3 cellular contexts compared by ENCODE assay signal in genomic region chr4:8525383-8526120, GRCh38.
TF ChIP-seq lines count a peak whose summit lies in the region.

No MANE protein-coding gene starts in this region.

TF ChIP-seq in SK-N-SH treated with all-trans-retinoic acid at 6 μM for 48 hours, 23 proteins besides CTCF, POLR2A, EP300 and RAD21:
- TF ChIP-seq ISL1 (CRISPR knock-in tag; IDR thresholded peaks at IDR 0.05) (peak; percentile 10; the same call in 1 of the 2 replicates), TSHZ2 (CRISPR knock-in tag; IDR thresholded peaks at IDR 0.05) (no peak), ESRRG (CRISPR knock-in tag; IDR thresholded peaks at IDR 0.05) (no peak), PPARA (CRISPR knock-in tag; IDR thresholded peaks at IDR 0.05; ENCODE audit: borderline replicate concordance) (no peak), GLIS3 (CRISPR knock-in tag; IDR thresholded peaks at IDR 0.05) (no peak), ZNF70 (CRISPR knock-in tag; IDR thresholded peaks at IDR 0.05) (no peak), ZNF8 (CRISPR knock-in tag; IDR thresholded peaks at IDR 0.05) (no peak)

TF ChIP-seq in SK-N-SH, 30 proteins besides CTCF, POLR2A, EP300 and RAD21:
- no peak for TF ChIP-seq FOXJ3 (CRISPR knock-in tag; IDR thresholded peaks at IDR 0.05)
- no peak for TF ChIP-seq IRF3 (IDR thresholded peaks at IDR 0.05; ENCODE audit: low read depth, low read length)
- TF ChIP-seq FOSL2 (IDR thresholded peaks at IDR 0.05; ENCODE audit: borderline replicate concordance, low read depth) = no peak
- no peak for TF ChIP-seq EZH2phosphoT487 (IDR thresholded peaks at IDR 0.05; ENCODE audit: borderline replicate concordance, low read depth)
- no peak for TF ChIP-seq PBX3 (IDR thresholded peaks at IDR 0.05)
- TF ChIP-seq NRF1 (IDR thresholded peaks at IDR 0.05; ENCODE audit: low read depth, low read length) = no peak
- no peak for TF ChIP-seq TCF12 (IDR thresholded peaks at IDR 0.05)
- TF ChIP-seq USF2 (IDR thresholded peaks at IDR 0.05; ENCODE audit: borderline replicate concordance, low read depth, low read length) = no peak
- no peak for TF ChIP-seq RCOR1 (IDR thresholded peaks at IDR 0.05; ENCODE audit: low read length)
- TF ChIP-seq REST (IDR thresholded peaks at IDR 0.05; ENCODE audit: low read depth, low read length) = no peak
- no peak for TF ChIP-seq TEAD4 (IDR thresholded peaks at IDR 0.05; ENCODE audit: borderline replicate concordance, insufficient read depth)
- TF ChIP-seq POLR2AphosphoS5 (IDR thresholded peaks at IDR 0.05; ENCODE audit: low read depth, low read length) = no peak
- no peak for TF ChIP-seq FOXM1 (IDR thresholded peaks at IDR 0.05; ENCODE audit: low read depth)
- TF ChIP-seq RFX5 (IDR thresholded peaks at IDR 0.05; ENCODE audit: low read length) = no peak
- no peak for TF ChIP-seq NFIC (IDR thresholded peaks at IDR 0.05; ENCODE audit: borderline replicate concordance)
- TF ChIP-seq ZBTB33 (IDR thresholded peaks at IDR 0.05; ENCODE audit: borderline replicate concordance, low read depth) = no peak

TF ChIP-seq in K562, 482 proteins besides CTCF, POLR2A, EP300 and RAD21:
- no peak for TF ChIP-seq CREM (IDR thresholded peaks at IDR 0.05; ENCODE audit: low read depth)
- TF ChIP-seq TCF15 (CRISPR knock-in tag; IDR thresholded peaks at IDR 0.05) = no peak
- TF ChIP-seq ZNF431 (CRISPR knock-in tag; IDR thresholded peaks at IDR 0.05) = no peak
- TF ChIP-seq ZBTB43 (CRISPR knock-in tag; IDR thresholded peaks at IDR 0.05) = no peak
- no peak for TF ChIP-seq PRPF4 (IDR thresholded peaks at IDR 0.05; ENCODE audit: insufficient read depth, low read depth, low read length, poor library complexity, severe bottlenecking)
- no peak for TF ChIP-seq SP1 (CRISPR knock-in tag; IDR thresholded peaks at IDR 0.05)
- TF ChIP-seq ATF3 (IDR thresholded peaks at IDR 0.05) = peak; percentile 78
- no peak for TF ChIP-seq ATF3 (CRISPR knock-in tag; conservative IDR thresholded peaks at IDR 0.05)
- peak; percentile 62 for TF ChIP-seq CEBPG (CRISPR knock-in tag; IDR thresholded peaks at IDR 0.05)
- TF ChIP-seq CEBPG (tag; conservative IDR thresholded peaks at IDR 0.05 in 1 of 2, IDR thresholded peaks at IDR 0.05 in 1 of 2) = peak; percentile 19 to 68; a peak in 2 of 4 replicates
- TF ChIP-seq ETV5 (CRISPR knock-in tag; IDR thresholded peaks at IDR 0.05; ENCODE audit: low read depth) = no peak
- no peak for TF ChIP-seq HNRNPH1 (optimal IDR thresholded peaks at IDR 0.05; ENCODE audit: low read depth, low read length)
- no peak for TF ChIP-seq ZNF644 (tag; IDR thresholded peaks at IDR 0.05; ENCODE audit: low read depth)
- no peak for TF ChIP-seq NCOA2 (IDR thresholded peaks at IDR 0.05; ENCODE audit: partially characterized antibody in 2 of 2)
- TF ChIP-seq GABPB2 (CRISPR knock-in tag; conservative IDR thresholded peaks at IDR 0.05) = no peak
- no peak for TF ChIP-seq CBX5 (IDR thresholded peaks at IDR 0.05; ENCODE audit: borderline replicate concordance, low read depth)
- TF ChIP-seq DACH1 (IDR thresholded peaks at IDR 0.05; ENCODE audit: partially characterized antibody) = no peak
- no peak for TF ChIP-seq EHMT2 (IDR thresholded peaks at IDR 0.05)
- TF ChIP-seq TCFL5 (CRISPR knock-in tag; conservative IDR thresholded peaks at IDR 0.05) = no peak
- no peak for TF ChIP-seq ZNF740 (CRISPR knock-in tag; IDR thresholded peaks at IDR 0.05)
- no peak for TF ChIP-seq ZNF740 (tag; IDR thresholded peaks at IDR 0.05)
- no peak for TF ChIP-seq ZNF184 (CRISPR knock-in tag; IDR thresholded peaks at IDR 0.05)
- TF ChIP-seq SNAPC5 (CRISPR knock-in tag; IDR thresholded peaks at IDR 0.05) = no peak
- peak; percentile 51; the same call in 1 of the 2 replicates for TF ChIP-seq CEBPB (tag; IDR thresholded peaks at IDR 0.05)
- TF ChIP-seq THRAP3 (IDR thresholded peaks at IDR 0.05; ENCODE audit: borderline replicate concordance) = no peak
- TF ChIP-seq ZNF3 (CRISPR knock-in tag; IDR thresholded peaks at IDR 0.05) = no peak
- TF ChIP-seq HIVEP1 (CRISPR knock-in tag; IDR thresholded peaks at IDR 0.05) = no peak
- no peak for TF ChIP-seq RBM14 (IDR thresholded peaks at IDR 0.05; ENCODE audit: borderline replicate concordance, insufficient read depth, low read depth, low read length)
- TF ChIP-seq POLR2AphosphoS5 (IDR thresholded peaks at IDR 0.05; ENCODE audit: control insufficient read depth, insufficient read depth, low read depth, low read length) = no peak
- TF ChIP-seq STAT5B (CRISPR knock-in tag; IDR thresholded peaks at IDR 0.05) = no peak
